8 cellular contexts compared by ENCODE assay signal in the genomic region with DNA sequence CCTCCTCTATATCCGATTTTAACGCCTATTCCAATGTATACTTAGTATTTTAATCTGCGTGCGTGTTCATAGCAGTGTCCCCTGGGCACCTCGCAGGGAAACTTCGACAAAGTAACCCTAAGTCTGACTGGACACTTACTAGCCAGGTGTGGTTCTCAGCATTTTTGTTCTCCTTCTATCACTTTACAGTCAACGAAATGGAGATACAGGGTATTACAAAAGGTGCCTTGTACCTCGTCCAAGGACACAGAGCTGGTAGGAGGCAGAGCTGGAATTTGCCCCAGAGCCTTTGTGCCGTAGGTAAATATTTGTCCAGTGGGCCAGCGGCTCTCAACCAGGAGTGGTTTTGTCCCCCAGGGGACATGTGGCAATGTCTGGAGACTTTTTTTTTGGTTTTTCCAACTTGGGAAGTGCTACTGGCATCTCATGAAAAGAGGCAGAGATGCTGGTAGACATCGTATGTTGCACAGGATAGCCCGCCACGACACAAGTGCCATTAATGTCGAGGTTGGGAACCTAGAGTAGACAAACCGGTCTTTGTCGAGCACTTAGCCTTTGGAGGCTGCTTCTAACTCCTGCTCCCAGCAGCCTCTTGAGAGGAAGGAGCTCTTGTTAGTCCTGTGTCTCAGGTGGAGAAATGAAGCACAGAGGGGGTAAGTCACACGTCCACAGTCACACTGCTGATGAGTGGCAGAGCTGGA. TPM values are rescaled to one million over a fixed set of nuclear protein-coding genes. Genes with fewer than 3 reads are reported as not detected.
DNase-seq lines count a peak whose midpoint lies in the region; ATAC-seq and TF ChIP-seq lines count a peak whose summit lies in the region.

No MANE protein-coding gene starts in this region.

- peaks cover 3 to 19% (median 9%) of the 10 kb centered on the region in 3 donors for H3K36me3 ChIP-seq in tibial artery

- CTCF ChIA-PET in activated naive CD4-positive, alpha-beta T cell treated with anti-CD3 and anti-CD28 coated beads for 36 hours (lab: Charles Lee) = interaction anchor here (0.6 kb wide), 1 partner anchor 13 kb away, joined by 3 read pairs; no protein-coding TSS in a partner anchor

- no peaks in the 10 kb centered on the region for H3K27me3 ChIP-seq in tibial artery

- H3K4me1 Mint-ChIP-seq in activated naive CD4-positive, alpha-beta T cell treated with anti-CD3 and anti-CD28 coated beads for 36 hours (ENCODE audit: low read depth) = peaks cover 35% of the 10 kb centered on the region
- H3K4me1 Mint-ChIP-seq in activated T-helper 17 cell treated with anti-CD3 and anti-CD28 coated beads, Interleukin-2, amount 50 U/mL, for 72 hours = peaks cover 21% of the 10 kb centered on the region

- H3K9me3 Mint-ChIP-seq in activated naive CD4-positive, alpha-beta T cell treated with anti-CD3 and anti-CD28 coated beads for 36 hours = no peaks in the 10 kb centered on the region
- H3K9me3 Mint-ChIP-seq in activated T-helper 17 cell treated with anti-CD3 and anti-CD28 coated beads, Interleukin-2, amount 50 U/mL, for 72 hours = no peaks in the 10 kb centered on the region

- no peak for ATAC-seq in activated T-helper 17 cell treated with anti-CD3 and anti-CD28 coated beads, Interleukin-2, amount 50 U/mL, for 72 hours (replicated peaks)
- ATAC-seq in left colon = peak; percentile 43
- no peak for ATAC-seq in GM19452 (IDR thresholded peaks at IDR 0.05; ENCODE audit: unreplicated experiment)
- ATAC-seq in activated CD4-positive, CD25-positive, alpha-beta regulatory T cell treated with anti-CD3 and anti-CD28 coated beads, Interleukin-2, amount 50 U/mL, for 24 hours = no peak
- ATAC-seq in HG03442 (IDR thresholded peaks at IDR 0.05; ENCODE audit: unreplicated experiment) = no peak

- H3K9me3 ChIP-seq in tibial artery = no peaks in the 10 kb centered on the region

- DNase-seq in activated naive CD4-positive, alpha-beta T cell treated with anti-CD3 and anti-CD28 coated beads for 36 hours = no peak
- DNase-seq in activated naive CD4-positive, alpha-beta T cell treated with Interleukin-2 at 50 U/mL for 16 hours = no peak
- DNase-seq in left colon (peak; percentile 68 to 76), tibial artery (no peak)

- peak overlapping the region; percentile 89 to 95 for H3K27ac ChIP-seq in tibial artery

- peak overlapping the region; percentile 97 for H3K4me3 Mint-ChIP-seq in activated naive CD4-positive, alpha-beta T cell treated with anti-CD3 and anti-CD28 coated beads for 36 hours
- H3K4me3 Mint-ChIP-seq in activated T-helper 17 cell treated with anti-CD3 and anti-CD28 coated beads, Interleukin-2, amount 50 U/mL, for 72 hours = peak overlapping the region; percentile 98

- peaks cover 1% of the 10 kb centered on the region for H3K36me3 Mint-ChIP-seq in activated naive CD4-positive, alpha-beta T cell treated with anti-CD3 and anti-CD28 coated beads for 36 hours (ENCODE audit: low read depth)
- peaks cover 12% of the 10 kb centered on the region for H3K36me3 Mint-ChIP-seq in activated T-helper 17 cell treated with anti-CD3 and anti-CD28 coated beads, Interleukin-2, amount 50 U/mL, for 72 hours (ENCODE audit: low read depth)

- no peaks in the 10 kb centered on the region for H3K27me3 Mint-ChIP-seq in activated naive CD4-positive, alpha-beta T cell treated with anti-CD3 and anti-CD28 coated beads for 36 hours (ENCODE audit: low read depth)
- H3K27me3 Mint-ChIP-seq in activated T-helper 17 cell treated with anti-CD3 and anti-CD28 coated beads, Interleukin-2, amount 50 U/mL, for 72 hours = no peaks in the 10 kb centered on the region

- H3K4me3 ChIP-seq in tibial artery = peak overlapping the region; percentile 60 to 70

- intact Hi-C loops in activated naive CD4-positive, alpha-beta T cell treated with anti-CD3 and anti-CD28 coated beads for 36 hours (cut with micrococcal nuclease) = no loop called here
- intact Hi-C loops in left colon (cut with DNase I, micrococcal nuclease) (no loop called here), tibial artery (cut with DNase I; ENCODE audit: low total_unique reads) (no loop called here)

- H3K4me1 ChIP-seq in tibial artery = peaks cover 0 to 34% (median 18%) of the 10 kb centered on the region in 4 donors

- no peak for TF ChIP-seq CTCF in tibial artery (IDR thresholded peaks at IDR 0.05)

- peak overlapping the region; percentile 65 for H3K27ac Mint-ChIP-seq in activated naive CD4-positive, alpha-beta T cell treated with anti-CD3 and anti-CD28 coated beads for 36 hours
- peak overlapping the region; percentile 98 for H3K27ac Mint-ChIP-seq in activated T-helper 17 cell treated with anti-CD3 and anti-CD28 coated beads, Interleukin-2, amount 50 U/mL, for 72 hours

RNA-seq across cellular contexts. Expression of gene ZNF444, which starts 1.1 kb away (rescaled TPM):
- 10 to 100 TPM; 17.8 to 21.4 TPM for total RNA-seq in activated naive CD4-positive, alpha-beta T cell treated with anti-CD3 and anti-CD28 coated beads for 36 hours
- total RNA-seq in activated T-helper 17 cell treated with anti-CD3 and anti-CD28 coated beads, Interleukin-2, amount 50 U/mL, for 72 hours = 10 to 100 TPM; 22.8 to 29.2 TPM
- 10 to 100 TPM; 24.8 to 29.5 TPM for total RNA-seq in left colon

RNA-seq across cellular contexts. Expression of gene ZNF787, which starts 21.1 kb away (rescaled TPM):
- 10 to 100 TPM; 24.2 to 26.1 TPM for total RNA-seq in activated naive CD4-positive, alpha-beta T cell treated with anti-CD3 and anti-CD28 coated beads for 36 hours
- 10 to 100 TPM; 27.8 to 33.2 TPM for total RNA-seq in activated T-helper 17 cell treated with anti-CD3 and anti-CD28 coated beads, Interleukin-2, amount 50 U/mL, for 72 hours
- total RNA-seq in left colon = 10 to 100 TPM; 56.6 to 59.9 TPM

RNA-seq across cellular contexts. Expression of gene GALP, which starts 33.6 kb away (rescaled TPM):
- total RNA-seq in activated naive CD4-positive, alpha-beta T cell treated with anti-CD3 and anti-CD28 coated beads for 36 hours = not detected
- not detected for total RNA-seq in activated T-helper 17 cell treated with anti-CD3 and anti-CD28 coated beads, Interleukin-2, amount 50 U/mL, for 72 hours
- total RNA-seq in left colon = not detected

RNA-seq across cellular contexts. Expression of gene ZSCAN5B, which starts 55.3 kb away (rescaled TPM):
- not detected for total RNA-seq in activated naive CD4-positive, alpha-beta T cell treated with anti-CD3 and anti-CD28 coated beads for 36 hours
- under 1 TPM in 1 of 2 donors, not detected in 1; 0.24 TPM for total RNA-seq in activated T-helper 17 cell treated with anti-CD3 and anti-CD28 coated beads, Interleukin-2, amount 50 U/mL, for 72 hours
- total RNA-seq in left colon = not detected

RNA-seq across cellular contexts. Expression of gene ZSCAN5C, which starts 59.8 kb away (rescaled TPM):
- total RNA-seq in activated naive CD4-positive, alpha-beta T cell treated with anti-CD3 and anti-CD28 coated beads for 36 hours = not detected
- not detected for total RNA-seq in activated T-helper 17 cell treated with anti-CD3 and anti-CD28 coated beads, Interleukin-2, amount 50 U/mL, for 72 hours
- total RNA-seq in left colon = not detected

Comparison
In these comparisons a context has a peak if more than half of its experiments do, and no peak if none do; other contexts are left out.
1. DNase-seq: peak in left colon (2 of 2); none in activated naive CD4-positive, alpha-beta T cell treated with anti-CD3 and anti-CD28 coated beads for 36 hours (single experiment), activated naive CD4-positive, alpha-beta T cell treated with Interleukin-2 at 50 U/mL for 16 hours (single experiment) and tibial artery (0 of 2).